ENCODE assay signal across 8 cellular contexts in genomic region chr3:130893240-130894129, GRCh38. TPM values are rescaled to one million over a fixed set of nuclear protein-coding genes. Genes with fewer than 3 reads are reported as not detected.
DNase-seq lines count a peak whose midpoint lies in the region; ATAC-seq, FAIRE-seq and TF ChIP-seq lines count a peak whose summit lies in the region.

TSS of gene ATP2C1 (plus strand) at chr3:130894084. CDS start at chr3:130894770, 686 bp downstream.

- no peaks in the 10 kb centered on the region for H4K20me1 ChIP-seq in HepG2 (ENCODE audit: insufficient read depth, low read length)

- peak within 1 kb of the TSS; percentile 43 for H2AFZ ChIP-seq in HepG2 (ENCODE audit: low read length)

- no peaks in the 10 kb centered on the region; a peak in 1 of 5 replicates for H3K27me3 ChIP-seq in HepG2 (ENCODE audit: control insufficient read depth in 1 of 2, insufficient read depth in 2 of 2, low read length in 2 of 2)

- peaks cover 0 to 2% (median 0%) of the 10 kb centered on the region in 3 donors for H3K27me3 Mint-ChIP-seq in CD14-positive monocyte (ENCODE audit: low read depth in 3 of 3)

- CTCF ChIA-PET in HepG2 (lab: Yijun Ruan, JAX; ENCODE audit: low intra/inter-chr PET ratio, low total read pairs): interaction anchor here (1.1 to 3.1 kb wide), 3 partner anchors 134 to 617 kb away, joined by 4 to 19 read pairs (median 16); no protein-coding TSS in a partner anchor

- intact Hi-C loops in CD14-positive monocyte (cut with micrococcal nuclease) (loop anchor here (5.0 to 10.0 kb wide), 4 partner anchors 71 to 146 kb away; partner anchors contain the start of gene PIK3R4 (in 1 of the 2)), HepG2 (cut with micrococcal nuclease; ENCODE audit: unreplicated experiment) (loop anchor here (1.0 to 5.0 kb wide), 3 partner anchors 134 to 193 kb away; no protein-coding TSS in a partner anchor)

- no peaks in the 10 kb centered on the region for H3K36me3 ChIP-seq in HepG2 (replicated peaks in 1 of 2; ENCODE audit: control insufficient read depth in 1 of 2, insufficient read depth in 2 of 2, low read length in 2 of 2)

- peak; percentile 89 to 96 for TF ChIP-seq POLR2A in HepG2 (IDR thresholded peaks at IDR 0.05; ENCODE audit: insufficient read depth in 1 of 2, low read depth in 2 of 2, low read length in 2 of 2)

- POLR2A ChIA-PET in HepG2 (lab: Yijun Ruan, JAX): interaction anchor here (0.7 to 1.7 kb wide), 10 partner anchors 12 to 922 kb away, joined by 3 to 14 read pairs (median 4); partner anchors contain the start of genes ASTE1, NEK11, NUDT16 and PIK3R4

- H3K4me1 Mint-ChIP-seq in CD14-positive monocyte: peaks cover 26% of the 10 kb centered on the region

- TF ChIP-seq EP300 in HepG2 (IDR thresholded peaks at IDR 0.05; ENCODE audit: low read depth in 2 of 2, low read length in 2 of 2) (no peak), HepG2 (CRISPR knock-in tag; IDR thresholded peaks at IDR 0.05; ENCODE audit: borderline replicate concordance) (no peak)

- peak within 1 kb of the TSS; percentile 84 for H3K4me2 ChIP-seq in HepG2 (ENCODE audit: low read depth, low read length)

- in situ Hi-C loops in HepG2 (cut with HindIII; ENCODE audit: extremely low pct_ligation_motif_present, low pct_unique_long_range_greater_than_20kb): loop anchor here (5.0 kb wide), 1 partner anchor 146 kb away; the partner anchor contains the start of gene PIK3R4

- H3K27ac Mint-ChIP-seq in CD14-positive monocyte: peak within 1 kb of the TSS; percentile 98 to 100 (median 99)

- no peak for TF ChIP-seq RAD21 in HepG2 (CRISPR knock-in tag; IDR thresholded peaks at IDR 0.05)

- peaks cover 35% of the 10 kb centered on the region for H3K4me1 ChIP-seq in HepG2 (ENCODE audit: insufficient read depth, low read length)

- peak within 1 kb of the TSS; percentile 92 for H3K9ac ChIP-seq in HepG2 (ENCODE audit: insufficient read depth, low read depth, low read length)

- BruUV-seq in HepG2 (replicated peaks; lab: Mats Ljungman, UMichigan): TSS peak; percentile 91

- ATAC-seq in GM19395 (IDR thresholded peaks at IDR 0.05; ENCODE audit: unreplicated experiment) (peak; percentile 87), HG03565 (IDR thresholded peaks at IDR 0.05; ENCODE audit: unreplicated experiment) (peak; percentile 84), HepG2 (peak; percentile 98)

- TF ChIP-seq CTCF in CD14-positive monocyte (IDR thresholded peaks at IDR 0.05): peak; percentile 72
- 0 out of 2 replicates have a peak, but pooled peaks have one; percentile 13 for TF ChIP-seq CTCF in HepG2 (CRISPR knock-in tag; IDR thresholded peaks at IDR 0.05)

- peak within 1 kb of the TSS; percentile 96 to 100 (median 98) for H3K4me3 ChIP-seq in HepG2 (replicated peaks in 1 of 3; ENCODE audit: insufficient read depth in 1 of 3, low read depth in 2 of 3, low read length in 3 of 3)

- peak within 1 kb of the TSS; percentile 89 for H3K27ac ChIP-seq in HepG2 (ENCODE audit: extremely low read length, insufficient read depth, low read length)

- peak within 1 kb of the TSS; percentile 89 to 98 for H3K4me3 Mint-ChIP-seq in CD14-positive monocyte

- no peaks in the 10 kb centered on the region for H3K36me3 Mint-ChIP-seq in CD14-positive monocyte

- no peaks in the 10 kb centered on the region for H3K9me3 ChIP-seq in HepG2 (ENCODE audit: low read length)

- 0% methylated on average over 18 of the region's 73 CpGs for WGBS in HepG2 (ENCODE audit: low lambda C conversion rate)

- H3K79me2 ChIP-seq in HepG2 (ENCODE audit: insufficient read depth, low read length): peaks cover 39% of the 10 kb centered on the region

- peak; percentile 95 for DNase-seq in CD14-positive monocyte (ENCODE audit: low spot score)
- peak; percentile 78 for DNase-seq in NCI-H748 treated with DMSO at 0.1 percent for 48 hours (lab: John Stamatoyannopoulos, UW)
- DNase-seq in activated CD4-positive, alpha-beta T cell treated with anti-CD3 and anti-CD28 coated beads, Interleukin-2, amount 50 U/mL, for 4 hours: peak; percentile 80 to 83
- peak; percentile 95 for DNase-seq in dermis blood vessel endothelial cell
- peak; percentile 92 for DNase-seq in HepG2 (ENCODE audit: low spot score)
- peak; percentile 89 for DNase-seq in stimulated activated CD4-positive, alpha-beta T cell treated with anti-CD3 and anti-CD28 coated beads, Interleukin-4, amount 100 ng/mL, for 1 hour

- FAIRE-seq in HepG2 (lab: Jason Lieb, UNC): peak; percentile 63

- peaks cover 0 to 1% (median 0%) of the 10 kb centered on the region in 7 donors for H3K9me3 Mint-ChIP-seq in CD14-positive monocyte

TF ChIP-seq in HepG2, 621 proteins besides CTCF, POLR2A, EP300 and RAD21 (continues in another document):
- peak; percentile 89 for TF ChIP-seq TAF1 (CRISPR knock-in tag; IDR thresholded peaks at IDR 0.05)
- no peak for TF ChIP-seq PHF5A (CRISPR knock-in tag; IDR thresholded peaks at IDR 0.05; ENCODE audit: low read depth, unreplicated experiment)
- 0 out of 2 replicates have a peak, but pooled peaks have one; percentile 76 for TF ChIP-seq ZNF44 (CRISPR knock-in tag; IDR thresholded peaks at IDR 0.05)
- TF ChIP-seq SALL2 (CRISPR knock-in tag; IDR thresholded peaks at IDR 0.05): peak; percentile 29; the same call in 1 of the 2 replicates
- TF ChIP-seq HBP1 (CRISPR knock-in tag; IDR thresholded peaks at IDR 0.05; ENCODE audit: low read depth): 0 out of 2 replicates have a peak, but pooled peaks have one; percentile 5
- no peak for TF ChIP-seq RNF219 (CRISPR knock-in tag; IDR thresholded peaks at IDR 0.05)
- TF ChIP-seq ZNF512 (CRISPR knock-in tag; IDR thresholded peaks at IDR 0.05): no peak
- no peak for TF ChIP-seq MTF1 (CRISPR knock-in tag; IDR thresholded peaks at IDR 0.05)

RNA-seq across cellular contexts. Expression of gene ATP2C1, which starts in this region (rescaled TPM):
- polyA plus RNA-seq in CD14-positive monocyte (10 to 100 TPM; 11.7 to 12.2 TPM), HepG2 (2011; rRNA removed) (29.0 and 32.4 TPM in 2 replicates)
- total RNA-seq in dermis blood vessel endothelial cell (88.0 and 136 TPM in 2 replicates), HepG2 (2016; rRNA removed; fragmentation: Illumina TruSeq; extraction: Trizol) (35.4 and 37.6 TPM in 2 replicates)
- 11.5 and 11.9 TPM in 2 replicates for total RNA-seq in HepG2 (2016; cell fraction: cytosol; rRNA removed; fragmentation: Illumina TruSeq; extraction: Trizol; ENCODE audit: low read depth)
- total RNA-seq in HepG2 (2016; cell fraction: insoluble cytoplasmic fraction; rRNA removed; fragmentation: Illumina TruSeq; extraction: Trizol): 34.9 and 36.4 TPM in 2 replicates
- 25.8 and 32.2 TPM in 2 replicates for total RNA-seq in HepG2 (2016; cell fraction: membrane; rRNA removed; fragmentation: Illumina TruSeq; extraction: Trizol)
- total RNA-seq in HepG2 (2016; cell fraction: nucleus; rRNA removed; fragmentation: Illumina TruSeq; extraction: Trizol): 56.8 and 65.6 TPM in 2 replicates
- 16.1 and 27.6 TPM in 2 replicates for polyA plus RNA-seq in HepG2 (2011; cell fraction: cytosol; rRNA removed)
- polyA plus RNA-seq in HepG2 (2011; cell fraction: nucleus; rRNA removed): 23.3 and 32.3 TPM in 2 replicates
- 30.6 and 32.0 TPM in 2 replicates for polyA plus RNA-seq in HepG2 (2012)
- 6.5 and 6.7 TPM in 2 replicates for polyA plus RNA-seq in HepG2 (2016; cell fraction: cytosol; fragmentation: Illumina TruSeq; extraction: Trizol; ENCODE audit: low read depth)
- 33.2 and 33.9 TPM in 2 replicates for polyA plus RNA-seq in HepG2 (2016; cell fraction: insoluble cytoplasmic fraction; fragmentation: Illumina TruSeq; extraction: Trizol; ENCODE audit: low read depth)
- 16.0 and 16.9 TPM in 2 replicates for polyA plus RNA-seq in HepG2 (2016; cell fraction: membrane; fragmentation: Illumina TruSeq; extraction: Trizol; ENCODE audit: low read depth)
- 56.2 and 67.8 TPM in 2 replicates for polyA plus RNA-seq in HepG2 (2016; cell fraction: nucleus; fragmentation: Illumina TruSeq; extraction: Trizol; ENCODE audit: insufficient read depth, low read depth)
- polyA minus RNA-seq in HepG2 (2011; rRNA and poly(A)+ RNA removed; ENCODE audit: low replicate concordance): 30.6 and 40.4 TPM in 2 replicates
- polyA minus RNA-seq in HepG2 (2011; cell fraction: cytosol; rRNA and poly(A)+ RNA removed): 30.3 and 32.8 TPM in 2 replicates
- 73.3 and 81.3 TPM in 2 replicates for polyA minus RNA-seq in HepG2 (2011; cell fraction: nucleus; rRNA and poly(A)+ RNA removed)

Comparison
In these comparisons a context has a peak if more than half of its experiments do, and no peak if none do; other contexts are left out.
1. Peak in every context shown above with its lines: DNase-seq, ATAC-seq, H3K4me3 ChIP-seq and H3K27ac ChIP-seq.